ENCODE assay signal across 1 cellular context in the genomic region with DNA sequence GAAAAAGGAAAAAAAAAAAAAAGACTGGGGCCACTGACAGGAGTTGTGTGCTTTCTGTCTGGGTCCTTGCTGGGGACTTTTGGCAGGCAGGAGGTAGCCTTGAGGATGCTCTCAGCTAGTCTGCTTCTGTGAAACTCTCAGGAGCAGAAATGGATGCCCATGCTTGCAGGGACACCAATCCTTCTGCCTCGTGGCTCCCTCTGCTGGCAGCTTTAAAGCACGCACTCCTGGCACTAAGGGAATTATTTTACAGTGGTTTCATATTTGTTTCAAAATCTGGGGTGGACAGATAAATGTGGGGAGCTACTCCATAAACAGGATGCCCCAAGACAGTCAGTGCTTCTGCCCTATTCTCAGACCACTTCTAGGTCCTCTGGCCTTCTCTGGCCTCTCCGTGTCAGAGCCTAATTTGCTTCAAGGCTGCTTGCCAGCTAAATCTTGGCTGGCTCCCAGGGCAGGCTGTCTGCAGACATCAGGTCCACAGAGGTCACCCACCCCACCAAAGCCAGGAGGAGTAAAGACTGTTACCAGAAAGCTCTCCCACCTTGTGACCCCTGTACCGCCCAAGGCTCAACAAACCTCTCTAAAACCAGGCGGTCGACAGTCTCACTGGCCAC.
TF ChIP-seq lines count a peak whose summit lies in the region.

No MANE protein-coding gene starts in this region.

TF ChIP-seq in HepG2, 621 proteins besides CTCF, POLR2A, EP300 and RAD21 (continued from another document and continues in another):
- TF ChIP-seq, protein P1, sequence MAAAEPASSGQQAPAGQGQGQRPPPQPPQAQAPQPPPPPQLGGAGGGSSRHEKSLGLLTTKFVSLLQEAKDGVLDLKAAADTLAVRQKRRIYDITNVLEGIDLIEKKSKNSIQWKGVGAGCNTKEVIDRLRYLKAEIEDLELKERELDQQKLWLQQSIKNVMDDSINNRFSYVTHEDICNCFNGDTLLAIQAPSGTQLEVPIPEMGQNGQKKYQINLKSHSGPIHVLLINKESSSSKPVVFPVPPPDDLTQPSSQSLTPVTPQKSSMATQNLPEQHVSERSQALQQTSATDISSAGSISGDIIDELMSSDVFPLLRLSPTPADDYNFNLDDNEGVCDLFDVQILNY (CRISPR knock-in tag; conservative IDR thresholded peaks at IDR 0.05): no peak
- TF ChIP-seq, protein P2, sequence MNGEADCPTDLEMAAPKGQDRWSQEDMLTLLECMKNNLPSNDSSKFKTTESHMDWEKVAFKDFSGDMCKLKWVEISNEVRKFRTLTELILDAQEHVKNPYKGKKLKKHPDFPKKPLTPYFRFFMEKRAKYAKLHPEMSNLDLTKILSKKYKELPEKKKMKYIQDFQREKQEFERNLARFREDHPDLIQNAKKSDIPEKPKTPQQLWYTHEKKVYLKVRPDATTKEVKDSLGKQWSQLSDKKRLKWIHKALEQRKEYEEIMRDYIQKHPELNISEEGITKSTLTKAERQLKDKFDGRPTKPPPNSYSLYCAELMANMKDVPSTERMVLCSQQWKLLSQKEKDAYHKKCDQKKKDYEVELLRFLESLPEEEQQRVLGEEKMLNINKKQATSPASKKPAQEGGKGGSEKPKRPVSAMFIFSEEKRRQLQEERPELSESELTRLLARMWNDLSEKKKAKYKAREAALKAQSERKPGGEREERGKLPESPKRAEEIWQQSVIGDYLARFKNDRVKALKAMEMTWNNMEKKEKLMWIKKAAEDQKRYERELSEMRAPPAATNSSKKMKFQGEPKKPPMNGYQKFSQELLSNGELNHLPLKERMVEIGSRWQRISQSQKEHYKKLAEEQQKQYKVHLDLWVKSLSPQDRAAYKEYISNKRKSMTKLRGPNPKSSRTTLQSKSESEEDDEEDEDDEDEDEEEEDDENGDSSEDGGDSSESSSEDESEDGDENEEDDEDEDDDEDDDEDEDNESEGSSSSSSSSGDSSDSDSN (CRISPR knock-in tag; IDR thresholded peaks at IDR 0.05): no peak
- TF ChIP-seq STAG1 (CRISPR knock-in tag; IDR thresholded peaks at IDR 0.05): peak; percentile 88
- TF ChIP-seq HCFC1 (IDR thresholded peaks at IDR 0.05; ENCODE audit: low read depth, low read length): no peak
- TF ChIP-seq SIX1 (CRISPR knock-in tag; IDR thresholded peaks at IDR 0.05; ENCODE audit: borderline replicate concordance): no peak
- peak; percentile 32 for TF ChIP-seq YY1 (IDR thresholded peaks at IDR 0.05; ENCODE audit: insufficient read depth, insufficient replicate concordance, low read depth, low read length)
- no peak for TF ChIP-seq ZNF7 (CRISPR knock-in tag; IDR thresholded peaks at IDR 0.05)
- no peak for TF ChIP-seq ZNF746 (CRISPR knock-in tag; IDR thresholded peaks at IDR 0.05)
- TF ChIP-seq SOX6 (IDR thresholded peaks at IDR 0.05): no peak
- TF ChIP-seq SOX6 (CRISPR knock-in tag; IDR thresholded peaks at IDR 0.05): no peak
- TF ChIP-seq, protein P3, sequence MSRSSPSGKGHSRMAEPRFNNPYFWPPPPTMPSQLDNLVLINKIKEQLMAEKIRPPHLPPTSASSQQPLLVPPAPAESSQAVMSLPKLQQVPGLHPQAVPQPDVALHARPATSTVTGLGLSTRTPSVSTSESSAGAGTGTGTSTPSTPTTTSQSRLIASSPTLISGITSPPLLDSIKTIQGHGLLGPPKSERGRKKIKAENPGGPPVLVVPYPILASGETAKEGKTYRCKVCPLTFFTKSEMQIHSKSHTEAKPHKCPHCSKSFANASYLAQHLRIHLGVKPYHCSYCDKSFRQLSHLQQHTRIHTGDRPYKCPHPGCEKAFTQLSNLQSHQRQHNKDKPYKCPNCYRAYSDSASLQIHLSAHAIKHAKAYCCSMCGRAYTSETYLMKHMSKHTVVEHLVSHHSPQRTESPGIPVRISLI (CRISPR knock-in tag; IDR thresholded peaks at IDR 0.05; ENCODE audit: borderline replicate concordance): no peak
- no peak for TF ChIP-seq ZBTB7A (CRISPR knock-in tag; IDR thresholded peaks at IDR 0.05)
- TF ChIP-seq ZNF761 (CRISPR knock-in tag; conservative IDR thresholded peaks at IDR 0.05): no peak
- TF ChIP-seq PHB2 (IDR thresholded peaks at IDR 0.05; ENCODE audit: partially characterized antibody): no peak
- TF ChIP-seq PPARG (CRISPR knock-in tag; conservative IDR thresholded peaks at IDR 0.05): no peak
- TF ChIP-seq ETV6 (CRISPR knock-in tag; conservative IDR thresholded peaks at IDR 0.05): no peak
- TF ChIP-seq ZNF207 (IDR thresholded peaks at IDR 0.05; ENCODE audit: borderline replicate concordance): no peak
- TF ChIP-seq SP1 (IDR thresholded peaks at IDR 0.05): no peak
- no peak for TF ChIP-seq SP1 (CRISPR knock-in tag; IDR thresholded peaks at IDR 0.05)
- peak; percentile 97 for TF ChIP-seq SMC3 (IDR thresholded peaks at IDR 0.05; ENCODE audit: low read length)
- no peak for TF ChIP-seq DNMT3B (CRISPR knock-in tag; conservative IDR thresholded peaks at IDR 0.05)
- no peak for TF ChIP-seq BRD4 (CRISPR knock-in tag; IDR thresholded peaks at IDR 0.05)
- TF ChIP-seq, protein P4, sequence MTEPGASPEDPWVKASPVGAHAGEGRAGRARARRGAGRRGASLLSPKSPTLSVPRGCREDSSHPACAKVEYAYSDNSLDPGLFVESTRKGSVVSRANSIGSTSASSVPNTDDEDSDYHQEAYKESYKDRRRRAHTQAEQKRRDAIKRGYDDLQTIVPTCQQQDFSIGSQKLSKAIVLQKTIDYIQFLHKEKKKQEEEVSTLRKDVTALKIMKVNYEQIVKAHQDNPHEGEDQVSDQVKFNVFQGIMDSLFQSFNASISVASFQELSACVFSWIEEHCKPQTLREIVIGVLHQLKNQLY (CRISPR knock-in tag; IDR thresholded peaks at IDR 0.05): no peak
- TF ChIP-seq, protein P5, sequence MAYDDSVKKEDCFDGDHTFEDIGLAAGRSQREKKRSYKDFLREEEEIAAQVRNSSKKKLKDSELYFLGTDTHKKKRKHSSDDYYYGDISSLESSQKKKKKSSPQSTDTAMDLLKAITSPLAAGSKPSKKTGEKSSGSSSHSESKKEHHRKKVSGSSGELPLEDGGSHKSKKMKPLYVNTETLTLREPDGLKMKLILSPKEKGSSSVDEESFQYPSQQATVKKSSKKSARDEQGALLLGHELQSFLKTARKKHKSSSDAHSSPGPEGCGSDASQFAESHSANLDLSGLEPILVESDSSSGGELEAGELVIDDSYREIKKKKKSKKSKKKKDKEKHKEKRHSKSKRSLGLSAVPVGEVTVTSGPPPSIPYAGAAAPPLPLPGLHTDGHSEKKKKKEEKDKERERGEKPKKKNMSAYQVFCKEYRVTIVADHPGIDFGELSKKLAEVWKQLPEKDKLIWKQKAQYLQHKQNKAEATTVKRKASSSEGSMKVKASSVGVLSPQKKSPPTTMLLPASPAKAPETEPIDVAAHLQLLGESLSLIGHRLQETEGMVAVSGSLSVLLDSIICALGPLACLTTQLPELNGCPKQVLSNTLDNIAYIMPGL (CRISPR knock-in tag; IDR thresholded peaks at IDR 0.05; ENCODE audit: borderline replicate concordance in 1 of 2, low read depth in 1 of 2): 0 out of 4 replicates have a peak, but pooled peaks of 1 of the 2 experiments have one; percentile 40
- no peak for TF ChIP-seq ZMYM4 (CRISPR knock-in tag; IDR thresholded peaks at IDR 0.05)
- TF ChIP-seq, protein P6, sequence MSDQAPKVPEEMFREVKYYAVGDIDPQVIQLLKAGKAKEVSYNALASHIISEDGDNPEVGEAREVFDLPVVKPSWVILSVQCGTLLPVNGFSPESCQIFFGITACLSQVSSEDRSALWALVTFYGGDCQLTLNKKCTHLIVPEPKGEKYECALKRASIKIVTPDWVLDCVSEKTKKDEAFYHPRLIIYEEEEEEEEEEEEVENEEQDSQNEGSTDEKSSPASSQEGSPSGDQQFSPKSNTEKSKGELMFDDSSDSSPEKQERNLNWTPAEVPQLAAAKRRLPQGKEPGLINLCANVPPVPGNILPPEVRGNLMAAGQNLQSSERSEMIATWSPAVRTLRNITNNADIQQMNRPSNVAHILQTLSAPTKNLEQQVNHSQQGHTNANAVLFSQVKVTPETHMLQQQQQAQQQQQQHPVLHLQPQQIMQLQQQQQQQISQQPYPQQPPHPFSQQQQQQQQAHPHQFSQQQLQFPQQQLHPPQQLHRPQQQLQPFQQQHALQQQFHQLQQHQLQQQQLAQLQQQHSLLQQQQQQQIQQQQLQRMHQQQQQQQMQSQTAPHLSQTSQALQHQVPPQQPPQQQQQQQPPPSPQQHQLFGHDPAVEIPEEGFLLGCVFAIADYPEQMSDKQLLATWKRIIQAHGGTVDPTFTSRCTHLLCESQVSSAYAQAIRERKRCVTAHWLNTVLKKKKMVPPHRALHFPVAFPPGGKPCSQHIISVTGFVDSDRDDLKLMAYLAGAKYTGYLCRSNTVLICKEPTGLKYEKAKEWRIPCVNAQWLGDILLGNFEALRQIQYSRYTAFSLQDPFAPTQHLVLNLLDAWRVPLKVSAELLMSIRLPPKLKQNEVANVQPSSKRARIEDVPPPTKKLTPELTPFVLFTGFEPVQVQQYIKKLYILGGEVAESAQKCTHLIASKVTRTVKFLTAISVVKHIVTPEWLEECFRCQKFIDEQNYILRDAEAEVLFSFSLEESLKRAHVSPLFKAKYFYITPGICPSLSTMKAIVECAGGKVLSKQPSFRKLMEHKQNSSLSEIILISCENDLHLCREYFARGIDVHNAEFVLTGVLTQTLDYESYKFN (CRISPR knock-in tag; conservative IDR thresholded peaks at IDR 0.05): no peak
- TF ChIP-seq, protein P7, sequence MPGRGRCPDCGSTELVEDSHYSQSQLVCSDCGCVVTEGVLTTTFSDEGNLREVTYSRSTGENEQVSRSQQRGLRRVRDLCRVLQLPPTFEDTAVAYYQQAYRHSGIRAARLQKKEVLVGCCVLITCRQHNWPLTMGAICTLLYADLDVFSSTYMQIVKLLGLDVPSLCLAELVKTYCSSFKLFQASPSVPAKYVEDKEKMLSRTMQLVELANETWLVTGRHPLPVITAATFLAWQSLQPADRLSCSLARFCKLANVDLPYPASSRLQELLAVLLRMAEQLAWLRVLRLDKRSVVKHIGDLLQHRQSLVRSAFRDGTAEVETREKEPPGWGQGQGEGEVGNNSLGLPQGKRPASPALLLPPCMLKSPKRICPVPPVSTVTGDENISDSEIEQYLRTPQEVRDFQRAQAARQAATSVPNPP (CRISPR knock-in tag; IDR thresholded peaks at IDR 0.05): no peak
- no peak for TF ChIP-seq HMG20B (CRISPR knock-in tag; conservative IDR thresholded peaks at IDR 0.05)
- TF ChIP-seq KAT8 (CRISPR knock-in tag; IDR thresholded peaks at IDR 0.05): no peak
- TF ChIP-seq FOXO1 (CRISPR knock-in tag; IDR thresholded peaks at IDR 0.05): no peak
- TF ChIP-seq, protein P8, sequence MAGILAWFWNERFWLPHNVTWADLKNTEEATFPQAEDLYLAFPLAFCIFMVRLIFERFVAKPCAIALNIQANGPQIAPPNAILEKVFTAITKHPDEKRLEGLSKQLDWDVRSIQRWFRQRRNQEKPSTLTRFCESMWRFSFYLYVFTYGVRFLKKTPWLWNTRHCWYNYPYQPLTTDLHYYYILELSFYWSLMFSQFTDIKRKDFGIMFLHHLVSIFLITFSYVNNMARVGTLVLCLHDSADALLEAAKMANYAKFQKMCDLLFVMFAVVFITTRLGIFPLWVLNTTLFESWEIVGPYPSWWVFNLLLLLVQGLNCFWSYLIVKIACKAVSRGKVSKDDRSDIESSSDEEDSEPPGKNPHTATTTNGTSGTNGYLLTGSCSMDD (CRISPR knock-in tag; IDR thresholded peaks at IDR 0.05): no peak
- TF ChIP-seq NR2F6 (IDR thresholded peaks at IDR 0.05): no peak
- TF ChIP-seq NR2F6 (CRISPR knock-in tag; IDR thresholded peaks at IDR 0.05): no peak
- TF ChIP-seq, protein P9, sequence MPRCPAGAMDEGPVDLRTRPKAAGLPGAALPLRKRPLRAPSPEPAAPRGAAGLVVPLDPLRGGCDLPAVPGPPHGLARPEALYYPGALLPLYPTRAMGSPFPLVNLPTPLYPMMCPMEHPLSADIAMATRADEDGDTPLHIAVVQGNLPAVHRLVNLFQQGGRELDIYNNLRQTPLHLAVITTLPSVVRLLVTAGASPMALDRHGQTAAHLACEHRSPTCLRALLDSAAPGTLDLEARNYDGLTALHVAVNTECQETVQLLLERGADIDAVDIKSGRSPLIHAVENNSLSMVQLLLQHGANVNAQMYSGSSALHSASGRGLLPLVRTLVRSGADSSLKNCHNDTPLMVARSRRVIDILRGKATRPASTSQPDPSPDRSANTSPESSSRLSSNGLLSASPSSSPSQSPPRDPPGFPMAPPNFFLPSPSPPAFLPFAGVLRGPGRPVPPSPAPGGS (CRISPR knock-in tag; IDR thresholded peaks at IDR 0.05): no peak
- no peak for TF ChIP-seq ZNF891 (CRISPR knock-in tag; IDR thresholded peaks at IDR 0.05)
- TF ChIP-seq, protein P10, sequence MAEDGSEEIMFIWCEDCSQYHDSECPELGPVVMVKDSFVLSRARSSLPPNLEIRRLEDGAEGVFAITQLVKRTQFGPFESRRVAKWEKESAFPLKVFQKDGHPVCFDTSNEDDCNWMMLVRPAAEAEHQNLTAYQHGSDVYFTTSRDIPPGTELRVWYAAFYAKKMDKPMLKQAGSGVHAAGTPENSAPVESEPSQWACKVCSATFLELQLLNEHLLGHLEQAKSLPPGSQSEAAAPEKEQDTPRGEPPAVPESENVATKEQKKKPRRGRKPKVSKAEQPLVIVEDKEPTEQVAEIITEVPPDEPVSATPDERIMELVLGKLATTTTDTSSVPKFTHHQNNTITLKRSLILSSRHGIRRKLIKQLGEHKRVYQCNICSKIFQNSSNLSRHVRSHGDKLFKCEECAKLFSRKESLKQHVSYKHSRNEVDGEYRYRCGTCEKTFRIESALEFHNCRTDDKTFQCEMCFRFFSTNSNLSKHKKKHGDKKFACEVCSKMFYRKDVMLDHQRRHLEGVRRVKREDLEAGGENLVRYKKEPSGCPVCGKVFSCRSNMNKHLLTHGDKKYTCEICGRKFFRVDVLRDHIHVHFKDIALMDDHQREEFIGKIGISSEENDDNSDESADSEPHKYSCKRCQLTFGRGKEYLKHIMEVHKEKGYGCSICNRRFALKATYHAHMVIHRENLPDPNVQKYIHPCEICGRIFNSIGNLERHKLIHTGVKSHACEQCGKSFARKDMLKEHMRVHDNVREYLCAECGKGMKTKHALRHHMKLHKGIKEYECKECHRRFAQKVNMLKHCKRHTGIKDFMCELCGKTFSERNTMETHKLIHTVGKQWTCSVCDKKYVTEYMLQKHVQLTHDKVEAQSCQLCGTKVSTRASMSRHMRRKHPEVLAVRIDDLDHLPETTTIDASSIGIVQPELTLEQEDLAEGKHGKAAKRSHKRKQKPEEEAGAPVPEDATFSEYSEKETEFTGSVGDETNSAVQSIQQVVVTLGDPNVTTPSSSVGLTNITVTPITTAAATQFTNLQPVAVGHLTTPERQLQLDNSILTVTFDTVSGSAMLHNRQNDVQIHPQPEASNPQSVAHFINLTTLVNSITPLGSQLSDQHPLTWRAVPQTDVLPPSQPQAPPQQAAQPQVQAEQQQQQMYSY (CRISPR knock-in tag; IDR thresholded peaks at IDR 0.05): no peak
- TF ChIP-seq ZNF720 (CRISPR knock-in tag; IDR thresholded peaks at IDR 0.05): no peak
- no peak for TF ChIP-seq TBP (CRISPR knock-in tag; IDR thresholded peaks at IDR 0.05)
